ENCODE assay signal across 17 cellular contexts in genomic region chr21:43109006-43109405, GRCh38. TPM values are rescaled to one million over a fixed set of nuclear protein-coding genes. Genes with fewer than 3 reads are reported as not detected.
DNase-seq lines count a peak whose midpoint lies in the region; ATAC-seq, FAIRE-seq and TF ChIP-seq lines count a peak whose summit lies in the region.
"Not testable (repeated sequence)": the region's sequence is repeated elsewhere in the genome, so short reads cannot be mapped to it uniquely, and the experiment has no call there.
"Had no signal": no experiment of that assay in that cellular context is flagged by ENCODE, and none has a peak within 500 bp of the region (broad histone marks: within the 10 kb centered on the region; RNA-seq: fewer than 3 reads in every experiment).

No MANE protein-coding gene starts in this region.

- not testable (repeated sequence) for BruUV-seq in HepG2 (replicated peaks; lab: Mats Ljungman, UMichigan)

- not testable (repeated sequence) for H3K4me1 ChIP-seq in CD8-positive, alpha-beta T cell (ENCODE audit: insufficient read depth, low read length); HepG2 (ENCODE audit: insufficient read depth, low read length)

- TF ChIP-seq RAD21 in HepG2 (CRISPR knock-in tag; IDR thresholded peaks at IDR 0.05): not testable (repeated sequence)

- H3K27ac ChIP-seq in CD8-positive, alpha-beta T cell (ENCODE audit: low read depth, low read length); HepG2 (ENCODE audit: extremely low read length, insufficient read depth, low read length): not testable (repeated sequence)

- not testable (repeated sequence) for H3K4me1 Mint-ChIP-seq in CD8-positive, alpha-beta T cell (ENCODE audit: low read depth); activated CD8-positive, alpha-beta T cell treated with anti-CD3 and anti-CD28 coated beads for 36 hours (ENCODE audit: low read depth)

- WGBS in HepG2 (ENCODE audit: low lambda C conversion rate): no CpG with 5 or more reads among the region's 7 CpGs

- in situ Hi-C loops in HepG2 (cut with HindIII; ENCODE audit: extremely low pct_ligation_motif_present, low pct_unique_long_range_greater_than_20kb): not testable (repeated sequence)

- peak; percentile 16 for ATAC-seq in CD8-positive, alpha-beta T cell
- ATAC-seq in GM18907 (IDR thresholded peaks at IDR 0.05; ENCODE audit: unreplicated experiment) (peak; percentile 35), GM21737 (IDR thresholded peaks at IDR 0.05; ENCODE audit: unreplicated experiment) (peak; percentile 38), HG03354 (IDR thresholded peaks at IDR 0.05; ENCODE audit: poor library complexity, severe bottlenecking, unreplicated experiment) (peak; percentile 29), HepG2 (peak; percentile 59)
- peak; percentile 46 for ATAC-seq in activated CD8-positive, alpha-beta T cell treated with anti-CD3 and anti-CD28 coated beads for 36 hours
- peak; percentile 61 to 63 for ATAC-seq in activated naive CD4-positive, alpha-beta T cell treated with anti-CD3 and anti-CD28 coated beads, Interleukin-2, amount 50 U/mL, for 72 hours
- ATAC-seq in stimulated activated naive CD8-positive, alpha-beta T cell treated with anti-CD3 and anti-CD28 coated beads, Interleukin-15, Interleukin-2, amounts not matched to agents 100 U/mL and 50 U/mL, for 24 hours: peak; percentile 42

- H3K36me3 Mint-ChIP-seq in CD8-positive, alpha-beta T cell; activated CD8-positive, alpha-beta T cell treated with anti-CD3 and anti-CD28 coated beads for 36 hours (ENCODE audit: low read depth); activated naive CD4-positive, alpha-beta T cell treated with anti-CD3 and anti-CD28 coated beads, Interleukin-2, amount 50 U/mL, for 72 hours: not testable (repeated sequence)

- not testable (repeated sequence) for H3K27me3 ChIP-seq in CD8-positive, alpha-beta T cell (ENCODE audit: insufficient read depth, low read length); HepG2 (ENCODE audit: control insufficient read depth in 1 of 2, insufficient read depth in 2 of 2, low read length in 2 of 2)

- not testable (repeated sequence) for TF ChIP-seq POLR2A in HepG2 (IDR thresholded peaks at IDR 0.05; ENCODE audit: insufficient read depth in 1 of 2, low read depth in 2 of 2, low read length in 2 of 2)

- H3K79me2 ChIP-seq in HepG2 (ENCODE audit: insufficient read depth, low read length): not testable (repeated sequence)

- CTCF ChIA-PET in CD8-positive, alpha-beta T cell (lab: Charles Lee); activated CD8-positive, alpha-beta T cell treated with anti-CD3 and anti-CD28 coated beads for 36 hours (lab: Charles Lee); HepG2 (lab: Yijun Ruan, JAX; ENCODE audit: low intra/inter-chr PET ratio, low total read pairs): not testable (repeated sequence)

- not testable (repeated sequence) for DNase-seq in CD8-positive, alpha-beta T cell; activated CD8-positive, alpha-beta T cell treated with anti-CD3 and anti-CD28 coated beads for 36 hours; activated naive CD4-positive, alpha-beta T cell treated with anti-CD3 and anti-CD28 coated beads, Interleukin-2, amount 50 U/mL, for 72 hours (ENCODE audit: low spot score in 2 of 2); HepG2 (ENCODE audit: low spot score); stimulated activated naive CD8-positive, alpha-beta T cell treated with anti-CD3 and anti-CD28 coated beads, Interleukin-15, Interleukin-2, amounts not matched to agents 100 U/mL and 50 U/mL, for 24 hours

- not testable (repeated sequence) for H3K4me3 Mint-ChIP-seq in CD8-positive, alpha-beta T cell; activated CD8-positive, alpha-beta T cell treated with anti-CD3 and anti-CD28 coated beads for 36 hours

- H4K20me1 ChIP-seq in HepG2 (ENCODE audit: insufficient read depth, low read length): not testable (repeated sequence)

- not testable (repeated sequence) for H3K9ac ChIP-seq in HepG2 (ENCODE audit: insufficient read depth, low read depth, low read length)

- H3K9me3 Mint-ChIP-seq in CD8-positive, alpha-beta T cell; activated CD8-positive, alpha-beta T cell treated with anti-CD3 and anti-CD28 coated beads for 36 hours; activated naive CD4-positive, alpha-beta T cell treated with anti-CD3 and anti-CD28 coated beads, Interleukin-2, amount 50 U/mL, for 72 hours: not testable (repeated sequence)

- TF ChIP-seq EP300 in HepG2 (IDR thresholded peaks at IDR 0.05; ENCODE audit: low read depth in 2 of 2, low read length in 2 of 2); HepG2 (CRISPR knock-in tag; IDR thresholded peaks at IDR 0.05; ENCODE audit: borderline replicate concordance): not testable (repeated sequence)

- H3K27ac Mint-ChIP-seq in CD8-positive, alpha-beta T cell; activated CD8-positive, alpha-beta T cell treated with anti-CD3 and anti-CD28 coated beads for 36 hours; activated naive CD4-positive, alpha-beta T cell treated with anti-CD3 and anti-CD28 coated beads, Interleukin-2, amount 50 U/mL, for 72 hours: not testable (repeated sequence)

- not testable (repeated sequence) for TF ChIP-seq CTCF in CD8-positive, alpha-beta T cell (IDR thresholded peaks at IDR 0.05); activated CD8-positive, alpha-beta T cell treated with anti-CD3 and anti-CD28 coated beads for 36 hours (IDR thresholded peaks at IDR 0.05); HepG2 (CRISPR knock-in tag; IDR thresholded peaks at IDR 0.05)

- not testable (repeated sequence) for H3K4me2 ChIP-seq in HepG2 (ENCODE audit: low read depth, low read length)

- peak; percentile 68 for FAIRE-seq in HepG2 (lab: Jason Lieb, UNC)

- not testable (repeated sequence) for H2AFZ ChIP-seq in HepG2 (ENCODE audit: low read length)

- POLR2A ChIA-PET in CD8-positive, alpha-beta T cell (lab: Charles Lee); activated CD8-positive, alpha-beta T cell treated with anti-CD3 and anti-CD28 coated beads for 36 hours (lab: Charles Lee); HepG2 (lab: Yijun Ruan, JAX): not testable (repeated sequence)

- not testable (repeated sequence) for H3K27me3 Mint-ChIP-seq in CD8-positive, alpha-beta T cell (ENCODE audit: low read depth); activated CD8-positive, alpha-beta T cell treated with anti-CD3 and anti-CD28 coated beads for 36 hours

- H3K36me3 ChIP-seq in CD8-positive, alpha-beta T cell (ENCODE audit: insufficient read depth, low read length); HepG2 (replicated peaks in 1 of 2; ENCODE audit: control insufficient read depth in 1 of 2, insufficient read depth in 2 of 2, low read length in 2 of 2): not testable (repeated sequence)

- H3K4me3 ChIP-seq in CD8-positive, alpha-beta T cell (ENCODE audit: low read depth, low read length); HepG2 (replicated peaks in 1 of 3; ENCODE audit: insufficient read depth in 1 of 3, low read depth in 2 of 3, low read length in 3 of 3): not testable (repeated sequence)

- H3K9me3 ChIP-seq in CD8-positive, alpha-beta T cell (ENCODE audit: low read length); HepG2 (ENCODE audit: low read length): not testable (repeated sequence)

- intact Hi-C loops in CD8-positive, alpha-beta T cell (cut with DNase I, micrococcal nuclease); activated CD8-positive, alpha-beta T cell treated with anti-CD3 and anti-CD28 coated beads for 36 hours (cut with micrococcal nuclease); HepG2 (cut with micrococcal nuclease; ENCODE audit: unreplicated experiment): not testable (repeated sequence)

RNA-seq across cellular contexts. Expression of gene U2AF1, which starts 1.6 kb away (rescaled TPM):
- 100 to 1,000 TPM; 148 to 161 TPM for total RNA-seq in CD8-positive, alpha-beta T cell
- total RNA-seq in activated CD8-positive, alpha-beta T cell treated with anti-CD3 and anti-CD28 coated beads for 36 hours: 10 to 100 TPM; 21.9 to 31.3 TPM
- 10 to 100 TPM; 27.5 to 33.7 TPM for total RNA-seq in activated naive CD4-positive, alpha-beta T cell treated with anti-CD3 and anti-CD28 coated beads, Interleukin-2, amount 50 U/mL, for 72 hours
- total RNA-seq in HepG2 (2016; rRNA removed; fragmentation: Illumina TruSeq; extraction: Trizol): 21.2 and 28.6 TPM in 2 replicates
- total RNA-seq in HepG2 (2016; cell fraction: cytosol; rRNA removed; fragmentation: Illumina TruSeq; extraction: Trizol; ENCODE audit: low read depth): 7.4 and 10.8 TPM in 2 replicates
- 15.8 and 25.5 TPM in 2 replicates for total RNA-seq in HepG2 (2016; cell fraction: insoluble cytoplasmic fraction; rRNA removed; fragmentation: Illumina TruSeq; extraction: Trizol)
- 10.4 and 13.6 TPM in 2 replicates for total RNA-seq in HepG2 (2016; cell fraction: membrane; rRNA removed; fragmentation: Illumina TruSeq; extraction: Trizol)
- total RNA-seq in HepG2 (2016; cell fraction: nucleus; rRNA removed; fragmentation: Illumina TruSeq; extraction: Trizol): 32.7 and 42.6 TPM in 2 replicates
- 26.8 and 27.4 TPM in 2 replicates for polyA plus RNA-seq in HepG2 (2011; rRNA removed)
- polyA plus RNA-seq in HepG2 (2011; cell fraction: cytosol; rRNA removed): 38.0 and 44.6 TPM in 2 replicates
- polyA plus RNA-seq in HepG2 (2011; cell fraction: nucleus; rRNA removed): 46.3 and 54.0 TPM in 2 replicates
- 11.6 and 48.1 TPM in 2 replicates for polyA plus RNA-seq in HepG2 (2012)
- polyA plus RNA-seq in HepG2 (2016; cell fraction: cytosol; fragmentation: Illumina TruSeq; extraction: Trizol; ENCODE audit: low read depth): 17.8 TPM in 2 replicates
- polyA plus RNA-seq in HepG2 (2016; cell fraction: insoluble cytoplasmic fraction; fragmentation: Illumina TruSeq; extraction: Trizol; ENCODE audit: low read depth): 210 and 242 TPM in 2 replicates
- 21.2 and 34.0 TPM in 2 replicates for polyA plus RNA-seq in HepG2 (2016; cell fraction: membrane; fragmentation: Illumina TruSeq; extraction: Trizol; ENCODE audit: low read depth)
- polyA plus RNA-seq in HepG2 (2016; cell fraction: nucleus; fragmentation: Illumina TruSeq; extraction: Trizol; ENCODE audit: insufficient read depth, low read depth): 92.4 and 139 TPM in 2 replicates
- 17.9 and 41.1 TPM in 2 replicates for polyA minus RNA-seq in HepG2 (2011; rRNA and poly(A)+ RNA removed; ENCODE audit: low replicate concordance)
- polyA minus RNA-seq in HepG2 (2011; cell fraction: cytosol; rRNA and poly(A)+ RNA removed): 8.5 and 9.2 TPM in 2 replicates
- 69.9 and 74.8 TPM in 2 replicates for polyA minus RNA-seq in HepG2 (2011; cell fraction: nucleus; rRNA and poly(A)+ RNA removed)

RNA-seq across cellular contexts. Expression of gene CBS, which starts 33.4 kb away (rescaled TPM):
- total RNA-seq in CD8-positive, alpha-beta T cell: not detected
- total RNA-seq in activated CD8-positive, alpha-beta T cell treated with anti-CD3 and anti-CD28 coated beads for 36 hours: 10 to 100 TPM; 91.3 to 91.9 TPM
- total RNA-seq in activated naive CD4-positive, alpha-beta T cell treated with anti-CD3 and anti-CD28 coated beads, Interleukin-2, amount 50 U/mL, for 72 hours: 10 to 100 TPM; 13.9 to 72.8 TPM
- 43.5 and 64.7 TPM in 2 replicates for total RNA-seq in HepG2 (2016; rRNA removed; fragmentation: Illumina TruSeq; extraction: Trizol)
- 7.0 and 10.7 TPM in 2 replicates for total RNA-seq in HepG2 (2016; cell fraction: cytosol; rRNA removed; fragmentation: Illumina TruSeq; extraction: Trizol; ENCODE audit: low read depth)
- 39.6 and 65.0 TPM in 2 replicates for total RNA-seq in HepG2 (2016; cell fraction: insoluble cytoplasmic fraction; rRNA removed; fragmentation: Illumina TruSeq; extraction: Trizol)
- total RNA-seq in HepG2 (2016; cell fraction: membrane; rRNA removed; fragmentation: Illumina TruSeq; extraction: Trizol): 15.5 and 17.5 TPM in 2 replicates
- 64.6 and 69.7 TPM in 2 replicates for total RNA-seq in HepG2 (2016; cell fraction: nucleus; rRNA removed; fragmentation: Illumina TruSeq; extraction: Trizol)
- 99.3 and 112 TPM in 2 replicates for polyA plus RNA-seq in HepG2 (2011; rRNA removed)
- 47.3 and 63.6 TPM in 2 replicates for polyA plus RNA-seq in HepG2 (2011; cell fraction: cytosol; rRNA removed)
- polyA plus RNA-seq in HepG2 (2011; cell fraction: nucleus; rRNA removed): 558 and 796 TPM in 2 replicates
- polyA plus RNA-seq in HepG2 (2012): 78.7 and 82.0 TPM in 2 replicates
- 4.1 and 4.3 TPM in 2 replicates for polyA plus RNA-seq in HepG2 (2016; cell fraction: cytosol; fragmentation: Illumina TruSeq; extraction: Trizol; ENCODE audit: low read depth)
- polyA plus RNA-seq in HepG2 (2016; cell fraction: insoluble cytoplasmic fraction; fragmentation: Illumina TruSeq; extraction: Trizol; ENCODE audit: low read depth): 40.3 and 46.4 TPM in 2 replicates
- polyA plus RNA-seq in HepG2 (2016; cell fraction: membrane; fragmentation: Illumina TruSeq; extraction: Trizol; ENCODE audit: low read depth): 10.8 and 11.8 TPM in 2 replicates
- polyA plus RNA-seq in HepG2 (2016; cell fraction: nucleus; fragmentation: Illumina TruSeq; extraction: Trizol; ENCODE audit: insufficient read depth, low read depth): 186 and 192 TPM in 2 replicates
- 103 and 128 TPM in 2 replicates for polyA minus RNA-seq in HepG2 (2011; rRNA and poly(A)+ RNA removed; ENCODE audit: low replicate concordance)
- 33.8 and 36.2 TPM in 2 replicates for polyA minus RNA-seq in HepG2 (2011; cell fraction: cytosol; rRNA and poly(A)+ RNA removed)
- 97.0 and 114 TPM in 2 replicates for polyA minus RNA-seq in HepG2 (2011; cell fraction: nucleus; rRNA and poly(A)+ RNA removed)
- polyA plus RNA-seq: IgD-negative memory B cell had no signal

RNA-seq across cellular contexts. Expression of gene CRYAA, which starts 59.8 kb away (rescaled TPM):
- total RNA-seq in CD8-positive, alpha-beta T cell: not detected
- not detected for total RNA-seq in activated CD8-positive, alpha-beta T cell treated with anti-CD3 and anti-CD28 coated beads for 36 hours
- not detected for total RNA-seq in activated naive CD4-positive, alpha-beta T cell treated with anti-CD3 and anti-CD28 coated beads, Interleukin-2, amount 50 U/mL, for 72 hours
- total RNA-seq in HepG2 (2016; rRNA removed; fragmentation: Illumina TruSeq; extraction: Trizol): 5.2 and 5.6 TPM in 2 replicates
- total RNA-seq in HepG2 (2016; cell fraction: cytosol; rRNA removed; fragmentation: Illumina TruSeq; extraction: Trizol; ENCODE audit: low read depth): 4.7 and 6.3 TPM in 2 replicates
- total RNA-seq in HepG2 (2016; cell fraction: insoluble cytoplasmic fraction; rRNA removed; fragmentation: Illumina TruSeq; extraction: Trizol): 6.2 TPM in 1 of 2 replicates, not detected in the other
- 6.0 and 8.4 TPM in 2 replicates for total RNA-seq in HepG2 (2016; cell fraction: membrane; rRNA removed; fragmentation: Illumina TruSeq; extraction: Trizol)
- 2.3 and 5.6 TPM in 2 replicates for total RNA-seq in HepG2 (2016; cell fraction: nucleus; rRNA removed; fragmentation: Illumina TruSeq; extraction: Trizol)
- polyA plus RNA-seq in HepG2 (2011; rRNA removed): 7.6 and 8.6 TPM in 2 replicates
- polyA plus RNA-seq in HepG2 (2011; cell fraction: cytosol; rRNA removed): 9.1 and 18.4 TPM in 2 replicates
- polyA plus RNA-seq in HepG2 (2011; cell fraction: nucleus; rRNA removed): 5.7 and 7.5 TPM in 2 replicates
- 10.0 and 16.7 TPM in 2 replicates for polyA plus RNA-seq in HepG2 (2012)
- polyA plus RNA-seq in HepG2 (2016; cell fraction: cytosol; fragmentation: Illumina TruSeq; extraction: Trizol; ENCODE audit: low read depth): 13.6 and 17.8 TPM in 2 replicates
- polyA plus RNA-seq in HepG2 (2016; cell fraction: insoluble cytoplasmic fraction; fragmentation: Illumina TruSeq; extraction: Trizol; ENCODE audit: low read depth): 11.2 and 14.9 TPM in 2 replicates
- 16.4 and 19.1 TPM in 2 replicates for polyA plus RNA-seq in HepG2 (2016; cell fraction: membrane; fragmentation: Illumina TruSeq; extraction: Trizol; ENCODE audit: low read depth)
- 6.9 and 8.0 TPM in 2 replicates for polyA plus RNA-seq in HepG2 (2016; cell fraction: nucleus; fragmentation: Illumina TruSeq; extraction: Trizol; ENCODE audit: insufficient read depth, low read depth)
- polyA minus RNA-seq in HepG2 (2011; rRNA and poly(A)+ RNA removed; ENCODE audit: low replicate concordance): 6.5 TPM in 1 of 2 replicates, not detected in the other
- polyA minus RNA-seq in HepG2 (2011; cell fraction: cytosol; rRNA and poly(A)+ RNA removed): 4.6 TPM in 1 of 2 replicates, not detected in the other
- 0.62 and 1.2 TPM in 2 replicates for polyA minus RNA-seq in HepG2 (2011; cell fraction: nucleus; rRNA and poly(A)+ RNA removed)
- total RNA-seq: A172, GM23248, H7, PC-9, Right ventricle myocardium inferior, RPMI7951, SJCRH30 had no signal
- polyA plus RNA-seq: BJ, GM23248, IgD-negative memory B cell had no signal

Comparison
In these comparisons a context has a peak if more than half of its experiments do, and no peak if none do; other contexts are left out.
1. RNA of gene CBS, which starts 33.4 kb away (total RNA-seq): 91.3 to 91.9 TPM in activated CD8-positive, alpha-beta T cell treated with anti-CD3 and anti-CD28 coated beads for 36 hours, 13.9 to 72.8 TPM in activated naive CD4-positive, alpha-beta T cell treated with anti-CD3 and anti-CD28 coated beads, Interleukin-2, amount 50 U/mL, for 72 hours and 7.0 to 69.7 TPM in HepG2; not detected in CD8-positive, alpha-beta T cell; every median in the first group is over 4 times any median in the second.
2. Peak in every context shown above with its lines, with median percentiles within 50 percentile points of each other: ATAC-seq.